Comparison of ENCODE assay signal across 8 cellular contexts in the genomic region with DNA sequence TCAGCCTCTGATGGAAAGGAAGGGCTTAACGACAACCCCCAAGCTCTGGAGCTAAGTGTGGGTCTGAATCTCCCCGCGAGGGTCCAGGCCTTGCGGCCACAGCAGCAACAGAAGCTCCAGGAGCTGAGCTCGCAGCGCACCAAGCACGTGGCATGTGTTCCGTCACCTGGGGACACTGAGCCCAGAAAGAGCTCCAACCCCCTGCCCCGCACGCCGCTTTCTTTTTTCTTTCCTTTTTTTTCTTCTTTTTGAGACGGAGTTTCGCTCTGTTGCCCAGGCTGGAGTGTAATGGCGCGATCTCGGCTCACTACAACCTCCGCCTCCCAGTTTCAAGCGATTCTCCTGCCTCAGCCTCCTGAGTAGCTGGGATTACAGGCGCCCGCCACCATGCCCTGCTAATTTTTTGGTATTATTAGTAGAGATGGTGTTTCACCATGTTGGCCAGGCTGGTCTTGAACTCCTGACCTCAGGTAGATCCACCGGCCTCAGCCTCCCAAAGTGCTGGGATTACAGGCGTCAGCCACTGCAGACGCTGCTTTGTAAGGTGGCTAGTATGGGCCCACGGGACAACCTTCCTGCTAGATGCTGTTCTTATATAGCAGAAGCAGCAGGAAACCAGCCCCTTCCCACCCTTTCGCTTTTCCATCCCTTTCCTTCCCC. TPM values are rescaled to one million over a fixed set of nuclear protein-coding genes. Genes with fewer than 3 reads are reported as not detected.
DNase-seq lines count a peak whose midpoint lies in the region; ATAC-seq and TF ChIP-seq lines count a peak whose summit lies in the region.

No MANE protein-coding gene starts in this region.

- H3K27me3 Mint-ChIP-seq in nephron (ENCODE audit: low read depth), result peaks cover 11% of the 10 kb centered on the region

- in situ Hi-C loops in GM13977 (cut with MboI; ENCODE audit: low pct_unique_long_range_greater_than_20kb, low sequenced_read_pairs, unreplicated experiment), result no loop called here

- peak overlapping the region; percentile 54 to 79 (median 61) for H3K27ac Mint-ChIP-seq in nephron

- 0 out of 2 replicates have a peak, but pooled peaks cover 2% of the 10 kb centered on the region for H3K36me3 ChIP-seq in BJ (ENCODE audit: control insufficient read depth, insufficient read depth, low read length)

- DNase-seq in BJ (ENCODE audit: low read depth), result no peak
- no peak for DNase-seq in caudate nucleus (lab: John Stamatoyannopoulos, UW)
- DNase-seq in activated CD8-positive, alpha-beta memory T cell treated with anti-CD3 and anti-CD28 coated beads, Interleukin-2, amount 50 U/mL, for 4 hours, result no peak
- no peak for DNase-seq in hepatic stellate cell (ENCODE audit: low spot score)
- no peak for DNase-seq in foreskin melanocyte
- DNase-seq in GM13977 (ENCODE audit: low spot score), result no peak

- H3K9me3 Mint-ChIP-seq in nephron, result no peaks in the 10 kb centered on the region

- TF ChIP-seq CTCF in BJ (IDR thresholded peaks at IDR 0.05; ENCODE audit: insufficient read depth, low read depth, low read length), result no peak
- TF ChIP-seq CTCF in nephron (IDR thresholded peaks at IDR 0.05; ENCODE audit: unreplicated experiment in 3 of 3), result no peak
- no peak for TF ChIP-seq CTCF in GM13977 (IDR thresholded peaks at IDR 0.05; ENCODE audit: extremely low read depth, insufficient read depth, missing control alignments)

- ATAC-seq in HG03520 (IDR thresholded peaks at IDR 0.05; ENCODE audit: unreplicated experiment), result peak; percentile 8

- H3K27me3 ChIP-seq in BJ (ENCODE audit: control insufficient read depth, insufficient read depth, low read length), result no peaks in the 10 kb centered on the region

- CTCF ChIA-PET in BJ (lab: Yijun Ruan, JAX), result interaction anchor here (1.0 to 1.6 kb wide), 3 partner anchors 8 to 219 kb away, joined by 3 to 5 read pairs (median 3); no protein-coding TSS in a partner anchor

- POLR2A ChIA-PET in BJ (lab: Charles Lee), result interaction anchor here (0.6 kb wide), 1 partner anchor 11 kb away, joined by 7 read pairs; no protein-coding TSS in a partner anchor

- peak overlapping the region; percentile 80 to 86 (median 84) for H3K4me3 Mint-ChIP-seq in nephron

- H3K4me3 ChIP-seq in BJ (ENCODE audit: low read depth, low read length), result peak overlapping the region; percentile 1; the same call in 1 of the 2 replicates

- peaks cover 15% of the 10 kb centered on the region for H3K4me1 Mint-ChIP-seq in nephron

- H3K27ac ChIP-seq in caudate nucleus (ENCODE audit: low read depth, low read length), result peak overlapping the region; percentile 64

- H3K36me3 Mint-ChIP-seq in nephron (ENCODE audit: low read depth), result no peaks in the 10 kb centered on the region

RNA-seq across cellular contexts. Expression of a gene that starts 0.7 kb away (rescaled TPM):
- 32.5 and 48.1 TPM in 2 replicates for polyA plus RNA-seq in BJ (2011; rRNA removed)
- polyA minus RNA-seq in BJ (2011; rRNA and poly(A)+ RNA removed), result 10.4 and 10.5 TPM in 2 replicates

RNA-seq across cellular contexts. Expression of a gene that starts 36.1 kb away (rescaled TPM):
- 23.9 and 42.2 TPM in 2 replicates for polyA plus RNA-seq in BJ (2011; rRNA removed)
- 30.9 and 34.6 TPM in 2 replicates for polyA minus RNA-seq in BJ (2011; rRNA and poly(A)+ RNA removed)
